1 cellular context compared by ENCODE assay signal in the genomic region with DNA sequence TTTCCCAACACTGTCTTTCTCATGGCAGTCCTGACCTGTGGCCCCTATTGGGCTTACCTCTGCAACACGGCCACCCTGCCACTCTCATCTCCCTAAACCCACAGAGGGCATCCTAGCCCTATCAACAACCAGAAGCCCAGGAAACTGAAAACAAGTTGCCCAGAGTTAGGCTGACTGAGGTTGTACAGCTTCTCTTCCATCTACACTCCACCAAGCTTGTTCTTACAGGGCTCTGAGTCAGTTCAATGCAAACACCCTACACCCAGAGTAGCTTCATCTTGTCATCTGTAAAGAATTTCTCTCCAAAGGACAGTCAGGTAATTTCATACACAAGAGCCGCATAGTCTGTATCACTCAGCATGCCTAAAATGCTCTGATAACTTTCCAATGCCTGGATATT.
TF ChIP-seq lines count a peak whose summit lies in the region.

No MANE protein-coding gene starts in this region.

TF ChIP-seq in SK-N-SH, 30 proteins besides CTCF, POLR2A, EP300 and RAD21 (continued from another document):
- TF ChIP-seq, protein P1, sequence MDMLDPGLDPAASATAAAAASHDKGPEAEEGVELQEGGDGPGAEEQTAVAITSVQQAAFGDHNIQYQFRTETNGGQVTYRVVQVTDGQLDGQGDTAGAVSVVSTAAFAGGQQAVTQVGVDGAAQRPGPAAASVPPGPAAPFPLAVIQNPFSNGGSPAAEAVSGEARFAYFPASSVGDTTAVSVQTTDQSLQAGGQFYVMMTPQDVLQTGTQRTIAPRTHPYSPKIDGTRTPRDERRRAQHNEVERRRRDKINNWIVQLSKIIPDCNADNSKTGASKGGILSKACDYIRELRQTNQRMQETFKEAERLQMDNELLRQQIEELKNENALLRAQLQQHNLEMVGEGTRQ (IDR thresholded peaks at IDR 0.05; ENCODE audit: borderline replicate concordance, low read depth, low read length) = no peak
- TF ChIP-seq POLR2AphosphoS5 (IDR thresholded peaks at IDR 0.05; ENCODE audit: low read depth, low read length) = no peak; the same call in 1 of the 2 replicates
- TF ChIP-seq YY1 (IDR thresholded peaks at IDR 0.05; ENCODE audit: low read depth) = no peak
- no peak for TF ChIP-seq TEAD4 (IDR thresholded peaks at IDR 0.05; ENCODE audit: borderline replicate concordance, insufficient read depth)
- no peak for TF ChIP-seq MEF2A (IDR thresholded peaks at IDR 0.05; ENCODE audit: borderline replicate concordance, low read depth)
- TF ChIP-seq FOSL2 (IDR thresholded peaks at IDR 0.05; ENCODE audit: borderline replicate concordance, low read depth) = peak; percentile 78; the same call in 1 of the 2 replicates
- TF ChIP-seq MXI1 (IDR thresholded peaks at IDR 0.05; ENCODE audit: low read depth, low read length) = no peak
- no peak for TF ChIP-seq RFX5 (IDR thresholded peaks at IDR 0.05; ENCODE audit: low read length)
- TF ChIP-seq, protein P2, sequence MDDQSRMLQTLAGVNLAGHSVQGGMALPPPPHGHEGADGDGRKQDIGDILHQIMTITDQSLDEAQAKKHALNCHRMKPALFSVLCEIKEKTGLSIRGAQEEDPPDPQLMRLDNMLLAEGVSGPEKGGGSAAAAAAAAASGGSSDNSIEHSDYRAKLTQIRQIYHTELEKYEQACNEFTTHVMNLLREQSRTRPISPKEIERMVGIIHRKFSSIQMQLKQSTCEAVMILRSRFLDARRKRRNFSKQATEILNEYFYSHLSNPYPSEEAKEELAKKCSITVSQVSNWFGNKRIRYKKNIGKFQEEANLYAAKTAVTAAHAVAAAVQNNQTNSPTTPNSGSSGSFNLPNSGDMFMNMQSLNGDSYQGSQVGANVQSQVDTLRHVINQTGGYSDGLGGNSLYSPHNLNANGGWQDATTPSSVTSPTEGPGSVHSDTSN (IDR thresholded peaks at IDR 0.05) = 0 out of 2 replicates have a peak, but pooled peaks have one; percentile 36
- no peak for TF ChIP-seq FOXM1 (IDR thresholded peaks at IDR 0.05; ENCODE audit: low read depth)
- no peak for TF ChIP-seq SMC3 (IDR thresholded peaks at IDR 0.05; ENCODE audit: low read depth, low read length)
- TF ChIP-seq TCF12 (IDR thresholded peaks at IDR 0.05) = peak; percentile 62; the same call in 1 of the 2 replicates
